In genomic region chr6:5751525-5752252, GRCh38 we compare ENCODE assay signal across 16 cellular contexts.
DNase-seq lines count a peak whose midpoint lies in the region; ATAC-seq and TF ChIP-seq lines count a peak whose summit lies in the region.
"Had no signal": no experiment of that assay in that cellular context is flagged by ENCODE, and none has a peak within 500 bp of the region (broad histone marks: within the 10 kb centered on the region; RNA-seq: fewer than 3 reads in every experiment).

No MANE protein-coding gene starts in this region.

- H3K27ac ChIP-seq in gastrocnemius medialis: peak overlapping the region; percentile 80 to 94 (median 86)
- H3K27ac ChIP-seq: right lobe of liver, vagina had no signal

- peaks cover 22% of the 10 kb centered on the region for H3K9me3 Mint-ChIP-seq in HFFc6

- H3K4me1 ChIP-seq in adipocyte (ENCODE audit: control insufficient read depth, insufficient read depth, low read length) (peaks cover 4% of the 10 kb centered on the region), gastrocnemius medialis (peaks cover 54 to 60% of the 10 kb centered on the region in 2 donors)
- H3K4me1 ChIP-seq: right lobe of liver, vagina had no signal

- ATAC-seq in left ventricle myocardium superior (peak; percentile 19), gastrocnemius medialis (peak; percentile 13 to 27)
- ATAC-seq: naive thymus-derived CD4-positive, alpha-beta T cell; right lobe of liver had no signal

- TF ChIP-seq CTCF in HFFc6 (IDR thresholded peaks at IDR 0.05) (no peak), gastrocnemius medialis (IDR thresholded peaks at IDR 0.05 in 4 of 5, conservative IDR thresholded peaks at IDR 0.05 in 1 of 5) (no peak)

- H3K4me3 ChIP-seq in adipocyte (ENCODE audit: low read length) (no peak overlapping the region), gastrocnemius medialis (no peak overlapping the region)
- H3K4me3 ChIP-seq: heart right ventricle, right lobe of liver, vagina had no signal

- peaks cover 42% of the 10 kb centered on the region for H3K4me1 Mint-ChIP-seq in HFFc6 (ENCODE audit: low read depth)

- intact Hi-C loops in left ventricle myocardium superior (cut with micrococcal nuclease) (no loop called here), gastrocnemius medialis (cut with DNase I; ENCODE audit: low total_unique reads) (loop anchor here (5.0 kb wide), 1 partner anchor 79 kb away; no protein-coding TSS in a partner anchor)

- no peaks in the 10 kb centered on the region for H3K27me3 ChIP-seq in adipocyte (replicated peaks; ENCODE audit: control insufficient read depth, insufficient read depth, low read length)
- no peaks in the 10 kb centered on the region for H3K27me3 ChIP-seq in gastrocnemius medialis
- H3K27me3 ChIP-seq: heart right ventricle, right lobe of liver, vagina had no signal

- in situ Hi-C loops in gastrocnemius medialis (cut with MboI; ENCODE audit: low sequenced_read_pairs in 4 of 4): no loop called here
- in situ Hi-C loops in KBM-7 (cut with MboI; ENCODE audit: low pct_unique_long_range_greater_than_20kb, low sequenced_read_pairs): no loop called here

- H3K27ac Mint-ChIP-seq in HFFc6: peak overlapping the region; percentile 94

- H3K27me3 Mint-ChIP-seq in HFFc6 (ENCODE audit: insufficient read depth): peaks cover 4% of the 10 kb centered on the region
- H3K27me3 Mint-ChIP-seq: naive thymus-derived CD4-positive, alpha-beta T cell had no signal

- no peaks in the 10 kb centered on the region for H3K36me3 ChIP-seq in adipocyte (ENCODE audit: control insufficient read depth, insufficient read depth, low read length, severe bottlenecking)
- no peaks in the 10 kb centered on the region for H3K36me3 ChIP-seq in gastrocnemius medialis
- H3K36me3 ChIP-seq: right lobe of liver, vagina had no signal

- no peak overlapping the region for H3K9ac ChIP-seq in adipocyte (ENCODE audit: low read length)

- DNase-seq in HFFc6 (peak; percentile 22), adipocyte (ENCODE audit: low read depth) (peak; percentile 4), left ventricle myocardium superior (no peak), gastrocnemius medialis (no peak), SKM-1 (lab: John Stamatoyannopoulos, UW; ENCODE audit: unreplicated experiment) (no peak), KBM-7 (no peak)
- DNase-seq in activated CD4-positive, alpha-beta T cell treated with anti-CD3 and anti-CD28 coated beads for 48 hours: no peak
- no peak for DNase-seq in activated CD4-positive, CD25-positive, alpha-beta regulatory T cell (lab: John Stamatoyannopoulos, UW)
- DNase-seq: activated naive CD4-positive, alpha-beta T cell treated with Interleukin-2 at 50 U/mL for 16 hours; heart right ventricle; Kasumi-1; naive thymus-derived CD4-positive, alpha-beta T cell; NCI-H2029 treated with DMSO at 0.1 percent for 48 hours; right lobe of liver; stimulated activated naive CD4-positive, alpha-beta T cell treated with Interleukin-2 at 50 U/mL for 16 hours had no signal

- H3K4me3 Mint-ChIP-seq in HFFc6: peak overlapping the region; percentile 77
- H3K4me3 Mint-ChIP-seq: naive thymus-derived CD4-positive, alpha-beta T cell had no signal

- H3K9me3 ChIP-seq in adipocyte (ENCODE audit: control insufficient read depth, low read length): peaks cover 20% of the 10 kb centered on the region
- no peaks in the 10 kb centered on the region for H3K9me3 ChIP-seq in gastrocnemius medialis
- H3K9me3 ChIP-seq: vagina had no signal

- no peak for TF ChIP-seq POLR2A in gastrocnemius medialis (IDR thresholded peaks at IDR 0.05)

- peaks cover 34% of the 10 kb centered on the region for H3K36me3 Mint-ChIP-seq in HFFc6 (ENCODE audit: low read depth)

Comparison
In these comparisons a context has a peak if more than half of its experiments do, and no peak if none do; other contexts are left out.
1. DNase-seq: peak in HFFc6 (single experiment) and adipocyte (single experiment); none in left ventricle myocardium superior (single experiment), gastrocnemius medialis (0 of 2), activated CD4-positive, alpha-beta T cell treated with anti-CD3 and anti-CD28 coated beads for 48 hours (single experiment), SKM-1 (single experiment), KBM-7 (single experiment) and activated CD4-positive, CD25-positive, alpha-beta regulatory T cell (0 of 4).